Comparison of ENCODE assay signal across 10 cellular contexts in the genomic region with DNA sequence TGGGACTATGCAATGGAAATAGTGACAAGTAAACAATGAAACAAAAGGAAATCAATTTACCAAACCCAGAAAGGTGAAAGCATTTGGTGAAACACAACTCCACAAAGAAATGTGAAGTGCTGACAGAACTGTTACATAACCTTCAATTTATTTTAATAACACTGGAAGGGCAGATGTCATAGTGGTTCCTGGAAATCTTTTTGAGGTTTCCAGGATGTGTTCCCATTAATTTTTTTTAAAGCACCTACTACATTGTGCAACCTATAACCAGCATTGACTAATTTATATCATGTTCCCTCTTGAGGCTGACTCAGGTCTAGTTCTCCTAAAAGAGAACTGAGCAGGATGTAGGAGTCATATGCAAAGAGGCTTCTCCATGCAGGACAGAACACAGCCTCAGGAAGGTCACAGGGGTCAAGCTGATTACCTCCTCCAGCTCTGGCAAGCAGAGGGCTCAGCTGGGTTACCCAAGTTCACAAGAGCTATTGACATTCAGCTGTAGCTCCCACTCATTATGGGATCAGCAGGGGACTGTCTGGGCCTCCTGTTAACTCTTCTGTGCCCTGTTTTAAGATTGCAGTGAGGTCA.
A peak's percentile ranks its signal among the peaks of the same experiment; 100 is the strongest.
DNase-seq lines count a peak whose midpoint lies in the region; ATAC-seq and TF ChIP-seq lines count a peak whose summit lies in the region.
"Had no signal": no experiment of that assay in that cellular context is flagged by ENCODE, and none has a peak within 500 bp of the region (broad histone marks: within the 10 kb centered on the region; RNA-seq: fewer than 3 reads in every experiment).

No MANE protein-coding gene starts in this region.

- H3K27ac ChIP-seq in coronary artery = no peak overlapping the region
- H3K27ac ChIP-seq: neutrophil had no signal

- H3K4me1 Mint-ChIP-seq in effector memory CD8-positive, alpha-beta T cell (ENCODE audit: low read depth in 2 of 2) = peaks cover 0 to 11% of the 10 kb centered on the region in 2 donors
- peaks cover 48% of the 10 kb centered on the region for H3K4me1 Mint-ChIP-seq in nephron progenitor cell
- no peaks in the 10 kb centered on the region for H3K4me1 Mint-ChIP-seq in activated CD8-positive, alpha-beta memory T cell treated with anti-CD3 and anti-CD28 coated beads, Interleukin-2, amount 10 ng/mL, durations not matched to agents 7 days and 5 days

- H3K9me3 Mint-ChIP-seq in effector memory CD8-positive, alpha-beta T cell = no peaks in the 10 kb centered on the region
- peaks cover 6% of the 10 kb centered on the region for H3K9me3 Mint-ChIP-seq in nephron progenitor cell
- no peaks in the 10 kb centered on the region for H3K9me3 Mint-ChIP-seq in activated CD8-positive, alpha-beta memory T cell treated with anti-CD3 and anti-CD28 coated beads, Interleukin-2, amount 10 ng/mL, durations not matched to agents 7 days and 5 days (ENCODE audit: low read depth)

- H3K27me3 Mint-ChIP-seq in effector memory CD8-positive, alpha-beta T cell = peaks cover 0 to 18% of the 10 kb centered on the region in 2 donors
- H3K27me3 Mint-ChIP-seq in nephron progenitor cell (ENCODE audit: low read depth, poor library complexity) = no peaks in the 10 kb centered on the region
- no peaks in the 10 kb centered on the region for H3K27me3 Mint-ChIP-seq in activated CD8-positive, alpha-beta memory T cell treated with anti-CD3 and anti-CD28 coated beads, Interleukin-2, amount 10 ng/mL, durations not matched to agents 7 days and 5 days

- ATAC-seq in GM18858 (IDR thresholded peaks at IDR 0.05; ENCODE audit: unreplicated experiment) = peak; percentile 49
- ATAC-seq in effector memory CD8-positive, alpha-beta T cell (replicated peaks) = peak; percentile 35
- no peak for ATAC-seq in activated CD8-positive, alpha-beta memory T cell treated with anti-CD3 and anti-CD28 coated beads, Interleukin-2, amount 10 ng/mL, durations not matched to agents 7 days and 5 days
- no peak for ATAC-seq in GM21390 (IDR thresholded peaks at IDR 0.05; ENCODE audit: unreplicated experiment)

- H3K27ac Mint-ChIP-seq in effector memory CD8-positive, alpha-beta T cell = no peak overlapping the region
- H3K27ac Mint-ChIP-seq in nephron progenitor cell = peak overlapping the region; percentile 74
- no peak overlapping the region for H3K27ac Mint-ChIP-seq in activated CD8-positive, alpha-beta memory T cell treated with anti-CD3 and anti-CD28 coated beads, Interleukin-2, amount 10 ng/mL, durations not matched to agents 7 days and 5 days

- DNase-seq in NCI-H2029 treated with DMSO at 0.1 percent for 48 hours (lab: John Stamatoyannopoulos, UW) (peak; percentile 22), nephron progenitor cell (peak; percentile 58), coronary artery (ENCODE audit: low spot score) (no peak), GM13977 (ENCODE audit: low spot score) (no peak)
- DNase-seq in effector memory CD8-positive, alpha-beta T cell = no peak
- no peak for DNase-seq in activated CD8-positive, alpha-beta memory T cell treated with anti-CD3 and anti-CD28 coated beads, Interleukin-2, amount 10 ng/mL, durations not matched to agents 7 days and 5 days

- no peak overlapping the region for H3K4me3 Mint-ChIP-seq in effector memory CD8-positive, alpha-beta T cell
- no peak overlapping the region for H3K4me3 Mint-ChIP-seq in nephron progenitor cell
- H3K4me3 Mint-ChIP-seq in activated CD8-positive, alpha-beta memory T cell treated with anti-CD3 and anti-CD28 coated beads, Interleukin-2, amount 10 ng/mL, durations not matched to agents 7 days and 5 days = no peak overlapping the region

- no peaks in the 10 kb centered on the region for H3K36me3 Mint-ChIP-seq in effector memory CD8-positive, alpha-beta T cell (ENCODE audit: insufficient read depth)
- no peaks in the 10 kb centered on the region for H3K36me3 Mint-ChIP-seq in nephron progenitor cell (ENCODE audit: low read depth)
- no peaks in the 10 kb centered on the region for H3K36me3 Mint-ChIP-seq in activated CD8-positive, alpha-beta memory T cell treated with anti-CD3 and anti-CD28 coated beads, Interleukin-2, amount 10 ng/mL, durations not matched to agents 7 days and 5 days

- TF ChIP-seq CTCF in nephron progenitor cell (IDR thresholded peaks at IDR 0.05) = no peak
- no peak for TF ChIP-seq CTCF in coronary artery (IDR thresholded peaks at IDR 0.05)
- no peak for TF ChIP-seq CTCF in GM13977 (IDR thresholded peaks at IDR 0.05; ENCODE audit: extremely low read depth, insufficient read depth, missing control alignments)

- in situ Hi-C loops in GM13977 (cut with MboI; ENCODE audit: low pct_unique_long_range_greater_than_20kb, low sequenced_read_pairs, unreplicated experiment) = no loop called here

- H3K4me3 ChIP-seq in coronary artery = no peak overlapping the region
- H3K4me3 ChIP-seq: HAP-1 had no signal

- CTCF ChIA-PET in activated CD8-positive, alpha-beta memory T cell treated with anti-CD3 and anti-CD28 coated beads, Interleukin-2, amount 10 ng/mL, durations not matched to agents 7 days and 5 days (lab: Charles Lee) = interaction anchor here (1.5 kb wide), 1 partner anchor 261 kb away, joined by 3 read pairs; no protein-coding TSS in a partner anchor

Comparison
In these comparisons a context has a peak if more than half of its experiments do, and no peak if none do; other contexts are left out.
1. ATAC-seq: peak in GM18858 (single experiment) and effector memory CD8-positive, alpha-beta T cell (single experiment); none in activated CD8-positive, alpha-beta memory T cell treated with anti-CD3 and anti-CD28 coated beads, Interleukin-2, amount 10 ng/mL, durations not matched to agents 7 days and 5 days (single experiment) and GM21390 (single experiment).
2. DNase-seq: peak in NCI-H2029 treated with DMSO at 0.1 percent for 48 hours (single experiment) and nephron progenitor cell (single experiment); none in effector memory CD8-positive, alpha-beta T cell (0 of 3), coronary artery (single experiment), GM13977 (single experiment) and activated CD8-positive, alpha-beta memory T cell treated with anti-CD3 and anti-CD28 coated beads, Interleukin-2, amount 10 ng/mL, durations not matched to agents 7 days and 5 days (single experiment).